ENCODE assay signal across 13 cellular contexts in genomic region chr20:2799271-2799670, GRCh38. TPM values are rescaled to one million over a fixed set of nuclear protein-coding genes. Genes with fewer than 3 reads are reported as not detected.
A peak's percentile ranks its signal among the peaks of the same experiment; 100 is the strongest.
DNase-seq lines count a peak whose midpoint lies in the region; ATAC-seq lines count a peak whose summit lies in the region.
"Had no signal": no experiment of that assay in that cellular context is flagged by ENCODE, and none has a peak within 500 bp of the region (broad histone marks: within the 10 kb centered on the region; RNA-seq: fewer than 3 reads in every experiment).

No MANE protein-coding gene starts in this region.

- H3K9me3 Mint-ChIP-seq in activated CD4-positive, alpha-beta T cell treated with anti-CD3 and anti-CD28 coated beads, Interleukin-2, amount 10 ng/mL, durations not matched to agents 7 days and 5 days, result no peaks in the 10 kb centered on the region
- no peaks in the 10 kb centered on the region for H3K9me3 Mint-ChIP-seq in stimulated activated naive CD8-positive, alpha-beta T cell treated with anti-CD3 and anti-CD28 coated beads, Interleukin-15, amount 100 ng/mL, for 72 hours

- H3K36me3 Mint-ChIP-seq in activated CD4-positive, alpha-beta T cell treated with anti-CD3 and anti-CD28 coated beads, Interleukin-2, amount 10 ng/mL, durations not matched to agents 7 days and 5 days (ENCODE audit: low read depth), result peaks cover 3% of the 10 kb centered on the region
- peaks cover 13% of the 10 kb centered on the region for H3K36me3 Mint-ChIP-seq in T-helper 17 cell (ENCODE audit: low read depth)

- H3K27ac Mint-ChIP-seq in activated CD4-positive, alpha-beta T cell treated with anti-CD3 and anti-CD28 coated beads, Interleukin-2, amount 10 ng/mL, durations not matched to agents 7 days and 5 days, result no peak overlapping the region
- H3K27ac Mint-ChIP-seq in T-helper 17 cell, result no peak overlapping the region
- H3K27ac Mint-ChIP-seq in stimulated activated naive CD8-positive, alpha-beta T cell treated with anti-CD3 and anti-CD28 coated beads, Interleukin-15, amount 100 ng/mL, for 72 hours, result peak overlapping the region; percentile 2 to 90

- POLR2A ChIA-PET in activated CD4-positive, alpha-beta T cell treated with anti-CD3 and anti-CD28 coated beads, Interleukin-2, amount 10 ng/mL, durations not matched to agents 7 days and 5 days (lab: Charles Lee), result no interaction called here

- H3K4me3 Mint-ChIP-seq in activated CD4-positive, alpha-beta T cell treated with anti-CD3 and anti-CD28 coated beads, Interleukin-2, amount 10 ng/mL, durations not matched to agents 7 days and 5 days, result peak overlapping the region; percentile 68
- H3K4me3 Mint-ChIP-seq in T-helper 17 cell, result peak overlapping the region; percentile 96
- H3K4me3 Mint-ChIP-seq in stimulated activated naive CD8-positive, alpha-beta T cell treated with anti-CD3 and anti-CD28 coated beads, Interleukin-15, amount 100 ng/mL, for 72 hours, result peak overlapping the region; percentile 91

- H3K9me3 ChIP-seq in T-helper 17 cell (ENCODE audit: control insufficient read depth, low read length, poor library complexity, severe bottlenecking) (no peaks in the 10 kb centered on the region), iPS-18c (ENCODE audit: control insufficient read depth, insufficient read depth, low read length) (peaks cover 3% of the 10 kb centered on the region)
- H3K9me3 ChIP-seq: thyroid gland had no signal

- CTCF ChIA-PET in activated CD4-positive, alpha-beta T cell treated with anti-CD3 and anti-CD28 coated beads, Interleukin-2, amount 10 ng/mL, durations not matched to agents 7 days and 5 days (lab: Charles Lee), result interaction anchor here (0.6 kb wide), 2 partner anchors 105 to 111 kb away, joined by 3 read pairs; no protein-coding TSS in a partner anchor

- peaks cover 50% of the 10 kb centered on the region for H3K27me3 Mint-ChIP-seq in activated CD4-positive, alpha-beta T cell treated with anti-CD3 and anti-CD28 coated beads, Interleukin-2, amount 10 ng/mL, durations not matched to agents 7 days and 5 days
- H3K27me3 Mint-ChIP-seq in T-helper 17 cell, result peaks cover 84% of the 10 kb centered on the region
- peaks cover 67% of the 10 kb centered on the region for H3K27me3 Mint-ChIP-seq in stimulated activated naive CD8-positive, alpha-beta T cell treated with anti-CD3 and anti-CD28 coated beads, Interleukin-15, amount 100 ng/mL, for 72 hours

- H3K4me1 Mint-ChIP-seq in activated CD4-positive, alpha-beta T cell treated with anti-CD3 and anti-CD28 coated beads, Interleukin-2, amount 10 ng/mL, durations not matched to agents 7 days and 5 days, result peaks cover 20% of the 10 kb centered on the region
- peaks cover 29% of the 10 kb centered on the region for H3K4me1 Mint-ChIP-seq in T-helper 17 cell
- H3K4me1 Mint-ChIP-seq in stimulated activated naive CD8-positive, alpha-beta T cell treated with anti-CD3 and anti-CD28 coated beads, Interleukin-15, amount 100 ng/mL, for 72 hours, result peaks cover 38% of the 10 kb centered on the region

- in situ Hi-C loops in ACHN (cut with HindIII; ENCODE audit: low pct_ligation_motif_present, low pct_unique_long_range_greater_than_20kb, low sequenced_read_pairs), result no loop called here

- ATAC-seq in T-helper 17 cell (peak; percentile 13), GM18502 (IDR thresholded peaks at IDR 0.05; ENCODE audit: poor library complexity, unreplicated experiment) (no peak)
- no peak for ATAC-seq in stimulated activated naive CD8-positive, alpha-beta T cell treated with anti-CD3 and anti-CD28 coated beads, Interleukin-15, amount 100 ng/mL, for 72 hours

- H3K4me3 ChIP-seq in iPS-18c (ENCODE audit: insufficient read depth, low read depth, low read length), result peak overlapping the region; percentile 88

- no peak for DNase-seq in activated CD4-positive, alpha-beta T cell treated with anti-CD3 and anti-CD28 coated beads, Interleukin-2, amount 10 ng/mL, durations not matched to agents 7 days and 5 days
- DNase-seq in activated CD4-positive, alpha-beta T cell treated with anti-CD3 and anti-CD28 coated beads for 4 hours, result no peak
- DNase-seq in T-helper 17 cell, result no peak
- DNase-seq in stimulated activated naive CD8-positive, alpha-beta T cell treated with anti-CD3 and anti-CD28 coated beads, Interleukin-15, amount 100 ng/mL, for 72 hours, result no peak
- no peak for DNase-seq in superior temporal gyrus (ENCODE audit: extremely low spot score)
- DNase-seq in ACHN, result no peak
- DNase-seq: activated CD8-positive, alpha-beta memory T cell treated with anti-CD3 and anti-CD28 coated beads, Interleukin-2, amount 50 U/mL, for 4 hours; kidney glomerular epithelial cell; NCI-H2081 treated with DMSO at 0.1 percent for 48 hours; thyroid gland had no signal

RNA-seq across cellular contexts. Expression of gene CPXM1, which starts 1.2 kb away (rescaled TPM):
- under 1 TPM in 1 of 2 experiments, not detected in 1; 0.12 TPM for total RNA-seq in activated CD4-positive, alpha-beta T cell treated with anti-CD3 and anti-CD28 coated beads, Interleukin-2, amount 10 ng/mL, durations not matched to agents 7 days and 5 days
- total RNA-seq in T-helper 17 cell, result under 1 TPM; 0.12 to 0.23 TPM

RNA-seq across cellular contexts. Expression of gene C20orf141, which starts 15.5 kb away (rescaled TPM):
- not detected for total RNA-seq in activated CD4-positive, alpha-beta T cell treated with anti-CD3 and anti-CD28 coated beads, Interleukin-2, amount 10 ng/mL, durations not matched to agents 7 days and 5 days
- not detected for total RNA-seq in T-helper 17 cell
- total RNA-seq: Right ventricle myocardium inferior, thyroid gland had no signal

RNA-seq across cellular contexts. Expression of gene TMEM239, which starts 16.9 kb away (rescaled TPM):
- not detected for total RNA-seq in activated CD4-positive, alpha-beta T cell treated with anti-CD3 and anti-CD28 coated beads, Interleukin-2, amount 10 ng/mL, durations not matched to agents 7 days and 5 days
- not detected for total RNA-seq in T-helper 17 cell
- total RNA-seq: Right ventricle myocardium inferior, thyroid gland had no signal

RNA-seq across cellular contexts. Expression of gene PCED1A, which starts 41.2 kb away (rescaled TPM):
- total RNA-seq in activated CD4-positive, alpha-beta T cell treated with anti-CD3 and anti-CD28 coated beads, Interleukin-2, amount 10 ng/mL, durations not matched to agents 7 days and 5 days, result 10 to 100 TPM; 22.6 to 23.9 TPM
- 10 to 100 TPM; 45.8 to 47.0 TPM for total RNA-seq in T-helper 17 cell

RNA-seq across cellular contexts. Expression of gene VPS16, which starts 41.3 kb away (rescaled TPM):
- total RNA-seq in activated CD4-positive, alpha-beta T cell treated with anti-CD3 and anti-CD28 coated beads, Interleukin-2, amount 10 ng/mL, durations not matched to agents 7 days and 5 days, result 10 to 100 TPM; 49.7 to 54.9 TPM
- total RNA-seq in T-helper 17 cell, result 10 to 100 TPM; 41.9 to 42.9 TPM

Comparison
In these comparisons a context has a peak if more than half of its experiments do, and no peak if none do; other contexts are left out.
1. H3K27ac Mint-ChIP-seq: peak in stimulated activated naive CD8-positive, alpha-beta T cell treated with anti-CD3 and anti-CD28 coated beads, Interleukin-15, amount 100 ng/mL, for 72 hours (2 of 2); none in activated CD4-positive, alpha-beta T cell treated with anti-CD3 and anti-CD28 coated beads, Interleukin-2, amount 10 ng/mL, durations not matched to agents 7 days and 5 days (single experiment) and T-helper 17 cell (single experiment).
2. Peak in every context shown above with its lines, with median percentiles within 50 percentile points of each other: H3K4me3 Mint-ChIP-seq.